In genomic region chr6:42547407-42548329, GRCh38 we compare ENCODE assay signal across 7 cellular contexts. TPM values are rescaled to one million over a fixed set of nuclear protein-coding genes. Genes with fewer than 3 reads are reported as not detected.
A peak's percentile ranks its signal among the peaks of the same experiment; 100 is the strongest.
DNase-seq lines count a peak whose midpoint lies in the region; ATAC-seq, FAIRE-seq and TF ChIP-seq lines count a peak whose summit lies in the region.

No MANE protein-coding gene starts in this region.

- intact Hi-C loops in kidney (cut with DNase I), result no loop called here

- peak; percentile 89 for TF ChIP-seq CTCF in kidney (IDR thresholded peaks at IDR 0.05; ENCODE audit: borderline replicate concordance, extremely low read depth, insufficient read depth)

- H3K9me3 Mint-ChIP-seq in central memory CD8-positive, alpha-beta T cell, result no peaks in the 10 kb centered on the region

- peak; percentile 83 for DNase-seq in GM18507 (ENCODE audit: extremely low spot score, insufficient read length, low read depth)
- peak; percentile 84 for DNase-seq in NCI-H2227 treated with DMSO at 0.1 percent for 48 hours (lab: John Stamatoyannopoulos, UW)
- peak; percentile 79 to 87 for DNase-seq in central memory CD8-positive, alpha-beta T cell (ENCODE audit: low spot score in 2 of 2)
- peak; percentile 92 for DNase-seq in kidney
- peak; percentile 90 for DNase-seq in stimulated activated CD4-positive, alpha-beta T cell treated with anti-CD3 and anti-CD28 coated beads, Interleukin-12 subunit alpha, Interleukin-12 subunit beta, amount 100 ng/mL, for 4 hours

- ATAC-seq in HG03108 (IDR thresholded peaks at IDR 0.05; ENCODE audit: unreplicated experiment), result peak; percentile 87
- peak; percentile 99 for ATAC-seq in activated CD4-positive, CD25-positive, alpha-beta regulatory T cell treated with anti-CD3 and anti-CD28 coated beads, Interleukin-2, amount 50 U/mL, for 24 hours
- peak; percentile 98 for ATAC-seq in central memory CD8-positive, alpha-beta T cell (replicated peaks; ENCODE audit: extremely low read depth, poor library complexity, severe bottlenecking)

- peaks cover 2% of the 10 kb centered on the region for H3K36me3 Mint-ChIP-seq in central memory CD8-positive, alpha-beta T cell (ENCODE audit: insufficient read depth)

- H3K4me3 Mint-ChIP-seq in central memory CD8-positive, alpha-beta T cell, result peak overlapping the region; percentile 53

- peaks cover 7% of the 10 kb centered on the region for H3K4me1 Mint-ChIP-seq in central memory CD8-positive, alpha-beta T cell

- peak overlapping the region; percentile 89 for H3K4me3 ChIP-seq in kidney (ENCODE audit: low read length in 2 of 2)

- no peaks in the 10 kb centered on the region for H3K9me3 ChIP-seq in kidney (ENCODE audit: control insufficient read depth in 1 of 2, low read length in 2 of 2)

- peak; percentile 95 for FAIRE-seq in GM18507 (lab: Jason Lieb, UNC)
- no peak for FAIRE-seq in kidney (lab: Jason Lieb, UNC)

- H3K27ac Mint-ChIP-seq in central memory CD8-positive, alpha-beta T cell (ENCODE audit: low read depth), result peak overlapping the region; percentile 41

- peaks cover 4 to 6% of the 10 kb centered on the region in 2 donors for H3K4me1 ChIP-seq in kidney (ENCODE audit: control insufficient read depth in 1 of 2, insufficient read depth in 1 of 2, low read depth in 1 of 2, low read length in 2 of 2)

- no peaks in the 10 kb centered on the region for H3K36me3 ChIP-seq in kidney (ENCODE audit: control insufficient read depth in 1 of 2, insufficient read depth in 2 of 2, low read length in 2 of 2)

- H3K9ac ChIP-seq in kidney (ENCODE audit: low read length in 2 of 2), result peak overlapping the region; percentile 20 to 65

- peak overlapping the region in 1 of 2 donors; percentile 40 for H3K27ac ChIP-seq in kidney (ENCODE audit: low read depth in 2 of 2, low read length in 2 of 2)

- no peaks in the 10 kb centered on the region for H3K27me3 Mint-ChIP-seq in central memory CD8-positive, alpha-beta T cell

RNA-seq across cellular contexts. Expression of gene UBR2, which starts 16.2 kb away (rescaled TPM):
- total RNA-seq in kidney, result 35.2 TPM
- 7.6 TPM for polyA plus RNA-seq in kidney (ENCODE audit: insufficient read depth, low read depth, low replicate concordance)
